19 cellular contexts compared by ENCODE assay signal in the genomic region with DNA sequence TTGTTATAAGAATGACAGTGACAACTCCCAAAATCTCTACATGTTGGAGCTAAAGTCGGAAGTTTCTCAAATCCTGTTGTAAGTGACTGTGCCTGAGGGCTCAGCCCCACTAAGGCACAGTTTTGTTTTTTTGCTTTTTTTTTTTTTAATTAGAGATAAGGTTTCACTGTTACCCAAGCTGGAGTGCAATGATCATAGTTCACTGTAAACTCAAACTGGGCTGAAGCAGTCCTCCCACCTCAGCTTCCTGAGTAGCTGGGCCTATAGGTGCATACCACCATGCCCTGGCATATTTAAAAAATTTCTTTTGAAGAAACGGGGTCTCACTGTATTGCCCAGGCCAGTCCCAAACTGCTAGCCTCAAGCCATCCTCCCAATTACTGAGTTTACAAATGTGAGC.
DNase-seq lines count a peak whose midpoint lies in the region; ATAC-seq, FAIRE-seq and TF ChIP-seq lines count a peak whose summit lies in the region.
"Had no signal": no experiment of that assay in that cellular context is flagged by ENCODE, and none has a peak within 500 bp of the region (broad histone marks: within the 10 kb centered on the region; RNA-seq: fewer than 3 reads in every experiment).

No MANE protein-coding gene starts in this region.

- H3K79me2 ChIP-seq in HepG2 (ENCODE audit: insufficient read depth, low read length): no peaks in the 10 kb centered on the region

- no peaks in the 10 kb centered on the region for H3K27me3 Mint-ChIP-seq in T-helper 17 cell
- peaks cover 4% of the 10 kb centered on the region for H3K27me3 Mint-ChIP-seq in nephron progenitor cell (ENCODE audit: low read depth, poor library complexity)
- H3K27me3 Mint-ChIP-seq: CD4-positive, CD25-positive, alpha-beta regulatory T cell had no signal

- TF ChIP-seq POLR2A in HepG2 (IDR thresholded peaks at IDR 0.05; ENCODE audit: insufficient read depth in 1 of 2, low read depth in 2 of 2, low read length in 2 of 2): no peak
- no peak for TF ChIP-seq POLR2A in right lobe of liver (IDR thresholded peaks at IDR 0.05)

- H3K36me3 Mint-ChIP-seq in T-helper 17 cell (ENCODE audit: low read depth) (peaks cover 2% of the 10 kb centered on the region), nephron progenitor cell (ENCODE audit: low read depth) (peaks cover 8% of the 10 kb centered on the region)

- H2AFZ ChIP-seq in HepG2 (ENCODE audit: low read length): no peak overlapping the region
- H2AFZ ChIP-seq: GM23338 had no signal

- H3K4me3 ChIP-seq in HepG2 (replicated peaks in 1 of 3; ENCODE audit: insufficient read depth in 1 of 3, low read depth in 2 of 3, low read length in 3 of 3) (no peak overlapping the region), right lobe of liver (no peak overlapping the region)
- H3K4me3 ChIP-seq: GM23338 had no signal

- POLR2A ChIA-PET in HepG2 (lab: Yijun Ruan, JAX): no interaction called here

- H3K4me2 ChIP-seq in HepG2 (ENCODE audit: low read depth, low read length): no peak overlapping the region

- H4K20me1 ChIP-seq in HepG2 (ENCODE audit: insufficient read depth, low read length): no peaks in the 10 kb centered on the region

- no peaks in the 10 kb centered on the region for H3K9me3 Mint-ChIP-seq in nephron progenitor cell
- H3K9me3 Mint-ChIP-seq: CD8-positive, alpha-beta T cell; GM23338; H9 had no signal

- H3K27ac Mint-ChIP-seq in T-helper 17 cell: peak overlapping the region; percentile 43
- H3K27ac Mint-ChIP-seq in nephron progenitor cell: peak overlapping the region; percentile 43
- H3K27ac Mint-ChIP-seq: CD4-positive, CD25-positive, alpha-beta regulatory T cell had no signal

- TF ChIP-seq RAD21 in HepG2 (CRISPR knock-in tag; IDR thresholded peaks at IDR 0.05): no peak

- no TSS peak for BruUV-seq in HepG2 (replicated peaks; lab: Mats Ljungman, UMichigan)

- H3K4me1 ChIP-seq in HepG2 (ENCODE audit: insufficient read depth, low read length) (peaks cover 14% of the 10 kb centered on the region), right lobe of liver (no peaks in the 10 kb centered on the region)

- no peak for TF ChIP-seq CTCF in HepG2 (CRISPR knock-in tag; IDR thresholded peaks at IDR 0.05)
- TF ChIP-seq CTCF in right lobe of liver (IDR thresholded peaks at IDR 0.05): no peak
- no peak for TF ChIP-seq CTCF in nephron progenitor cell (IDR thresholded peaks at IDR 0.05)

- H3K36me3 ChIP-seq in HepG2 (replicated peaks in 1 of 2; ENCODE audit: control insufficient read depth in 1 of 2, insufficient read depth in 2 of 2, low read length in 2 of 2) (no peaks in the 10 kb centered on the region), right lobe of liver (no peaks in the 10 kb centered on the region)

- intact Hi-C loops in HepG2 (cut with micrococcal nuclease; ENCODE audit: unreplicated experiment) (no loop called here), right lobe of liver (cut with DNase I) (no loop called here)

- H3K27ac ChIP-seq in HepG2 (ENCODE audit: extremely low read length, insufficient read depth, low read length) (no peak overlapping the region), right lobe of liver (no peak overlapping the region)

- TF ChIP-seq EP300 in HepG2 (IDR thresholded peaks at IDR 0.05; ENCODE audit: low read depth in 2 of 2, low read length in 2 of 2) (no peak), HepG2 (CRISPR knock-in tag; IDR thresholded peaks at IDR 0.05; ENCODE audit: borderline replicate concordance) (no peak)

- H3K9me3 ChIP-seq in HepG2 (ENCODE audit: low read length) (no peaks in the 10 kb centered on the region), right lobe of liver (no peaks in the 10 kb centered on the region), T-helper 17 cell (ENCODE audit: control insufficient read depth, low read length, poor library complexity, severe bottlenecking) (no peaks in the 10 kb centered on the region)

- no peak for DNase-seq in HepG2 (ENCODE audit: low spot score)
- DNase-seq in right lobe of liver: no peak
- no peak for DNase-seq in T-helper 17 cell
- DNase-seq in nephron progenitor cell: no peak
- no peak for DNase-seq in NCI-H2107 treated with DMSO at 0.1 percent for 48 hours (lab: John Stamatoyannopoulos, UW; ENCODE audit: unreplicated experiment)
- DNase-seq in midbrain (lab: John Stamatoyannopoulos, UW): no peak
- DNase-seq: C1 segment of cervical spinal cord; CD4-positive, CD25-positive, alpha-beta regulatory T cell; CD8-positive, alpha-beta T cell; DMS 273 treated with DMSO at 0.1 percent for 48 hours; DMS53; DMS79 treated with DMSO at 0.1 percent for 48 hours; GF-D8; H9 had no signal

- H3K4me3 Mint-ChIP-seq in T-helper 17 cell (no peak overlapping the region), nephron progenitor cell (no peak overlapping the region)
- H3K4me3 Mint-ChIP-seq: CD4-positive, CD25-positive, alpha-beta regulatory T cell; CD8-positive, alpha-beta T cell; GM23338 had no signal

- H3K9ac ChIP-seq in HepG2 (ENCODE audit: insufficient read depth, low read depth, low read length): no peak overlapping the region

- H3K27me3 ChIP-seq in HepG2 (ENCODE audit: control insufficient read depth in 1 of 2, insufficient read depth in 2 of 2, low read length in 2 of 2) (no peaks in the 10 kb centered on the region), right lobe of liver (no peaks in the 10 kb centered on the region)

- ATAC-seq in HepG2 (peak; percentile 69), right lobe of liver (no peak), T-helper 17 cell (no peak)
- ATAC-seq: CD8-positive, alpha-beta T cell; HCT116 had no signal

- H3K4me1 Mint-ChIP-seq in T-helper 17 cell (peaks cover 8% of the 10 kb centered on the region), nephron progenitor cell (no peaks in the 10 kb centered on the region)

- in situ Hi-C loops in HepG2 (cut with HindIII; ENCODE audit: extremely low pct_ligation_motif_present, low pct_unique_long_range_greater_than_20kb): no loop called here

- no peak for FAIRE-seq in HepG2 (lab: Jason Lieb, UNC)
- FAIRE-seq: D721Med, GM12891, GM18507 had no signal

- CTCF ChIA-PET in HepG2 (lab: Yijun Ruan, JAX; ENCODE audit: low intra/inter-chr PET ratio, low total read pairs): no interaction called here

- WGBS in HepG2 (ENCODE audit: low lambda C conversion rate): 85% methylated on average over 2 of the region's 2 CpGs
- WGBS in right lobe of liver (ENCODE audit: insufficient coverage, low coverage, low lambda C conversion rate, missing lambda C conversion rate): 78% methylated on average over 2 of the region's 2 CpGs

TF ChIP-seq in HepG2, 621 proteins besides CTCF, POLR2A, EP300 and RAD21:
- TF ChIP-seq ZNF841 (CRISPR knock-in tag; IDR thresholded peaks at IDR 0.05; ENCODE audit: borderline replicate concordance): no peak
- TF ChIP-seq ZNF567 (CRISPR knock-in tag; IDR thresholded peaks at IDR 0.05; ENCODE audit: borderline replicate concordance): no peak
- TF ChIP-seq ZNF121 (CRISPR knock-in tag; IDR thresholded peaks at IDR 0.05): peak; percentile 71
- TF ChIP-seq, protein P1, sequence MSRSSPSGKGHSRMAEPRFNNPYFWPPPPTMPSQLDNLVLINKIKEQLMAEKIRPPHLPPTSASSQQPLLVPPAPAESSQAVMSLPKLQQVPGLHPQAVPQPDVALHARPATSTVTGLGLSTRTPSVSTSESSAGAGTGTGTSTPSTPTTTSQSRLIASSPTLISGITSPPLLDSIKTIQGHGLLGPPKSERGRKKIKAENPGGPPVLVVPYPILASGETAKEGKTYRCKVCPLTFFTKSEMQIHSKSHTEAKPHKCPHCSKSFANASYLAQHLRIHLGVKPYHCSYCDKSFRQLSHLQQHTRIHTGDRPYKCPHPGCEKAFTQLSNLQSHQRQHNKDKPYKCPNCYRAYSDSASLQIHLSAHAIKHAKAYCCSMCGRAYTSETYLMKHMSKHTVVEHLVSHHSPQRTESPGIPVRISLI (CRISPR knock-in tag; IDR thresholded peaks at IDR 0.05; ENCODE audit: borderline replicate concordance): peak; percentile 65; the same call in 1 of the 2 replicates
- TF ChIP-seq KDM3A (CRISPR knock-in tag; IDR thresholded peaks at IDR 0.05; ENCODE audit: low read depth): no peak
- TF ChIP-seq SIX1 (CRISPR knock-in tag; IDR thresholded peaks at IDR 0.05; ENCODE audit: borderline replicate concordance): peak; percentile 42; the same call in 1 of the 2 replicates
- peak; percentile 67; the same call in 1 of the 2 replicates for TF ChIP-seq ZNF263 (CRISPR knock-in tag; IDR thresholded peaks at IDR 0.05)
- TF ChIP-seq, protein P2, sequence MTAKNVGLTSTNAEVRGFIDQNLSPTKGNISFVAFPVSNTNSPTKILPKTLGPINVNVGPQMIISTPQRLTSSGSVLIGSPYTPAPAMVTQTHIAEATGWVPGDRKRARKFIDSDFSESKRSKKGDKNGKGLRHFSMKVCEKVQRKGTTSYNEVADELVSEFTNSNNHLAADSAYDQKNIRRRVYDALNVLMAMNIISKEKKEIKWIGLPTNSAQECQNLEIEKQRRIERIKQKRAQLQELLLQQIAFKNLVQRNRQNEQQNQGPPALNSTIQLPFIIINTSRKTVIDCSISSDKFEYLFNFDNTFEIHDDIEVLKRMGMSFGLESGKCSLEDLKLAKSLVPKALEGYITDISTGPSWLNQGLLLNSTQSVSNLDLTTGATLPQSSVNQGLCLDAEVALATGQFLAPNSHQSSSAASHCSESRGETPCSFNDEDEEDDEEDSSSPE (CRISPR knock-in tag; IDR thresholded peaks at IDR 0.05): no peak
- peak; percentile 34; the same call in 1 of the 2 replicates for TF ChIP-seq HNF4A (CRISPR knock-in tag; IDR thresholded peaks at IDR 0.05)
